25 cellular contexts compared by ENCODE assay signal in genomic region chr2:23503682-23504081, GRCh38.
DNase-seq lines count a peak whose midpoint lies in the region; ATAC-seq and TF ChIP-seq lines count a peak whose summit lies in the region.
"Had no signal": no experiment of that assay in that cellular context is flagged by ENCODE, and none has a peak within 500 bp of the region (broad histone marks: within the 10 kb centered on the region; RNA-seq: fewer than 3 reads in every experiment).

No MANE protein-coding gene starts in this region.

- TF ChIP-seq CTCF in mesothelial cell of epicardium (IDR thresholded peaks at IDR 0.05; ENCODE audit: unreplicated experiment): no peak
- no peak for TF ChIP-seq CTCF in tibial artery (IDR thresholded peaks at IDR 0.05)

- no peaks in the 10 kb centered on the region for H3K9me3 ChIP-seq in tibial artery
- H3K9me3 ChIP-seq: gastrocnemius medialis, HAP-1, MG63, right atrium auricular region had no signal

- intact Hi-C loops in tibial artery (cut with DNase I; ENCODE audit: low total_unique reads): loop anchor here (10.0 kb wide), 1 partner anchor 61 kb away; no protein-coding TSS in a partner anchor

- no peaks in the 10 kb centered on the region for H3K9me3 Mint-ChIP-seq in mesothelial cell of epicardium
- H3K9me3 Mint-ChIP-seq: activated CD4-positive, alpha-beta T cell treated with anti-CD3 and anti-CD28 coated beads, Interleukin-2, amount 10 ng/mL, durations not matched to agents 24 days and 14 days; activated T-helper 1 cell treated with anti-CD3 and anti-CD28 coated beads, Interleukin-12 subunit alpha, Interleukin-12 subunit beta, Interleukin-2, Interleukin-4 antibody, amounts not matched to agents 30 ng/mL and 10 ng/mL and 1 ng/mL, durations not matched to agents 14 hours and 24 hours and 36 hours; CD4-positive, alpha-beta T cell; central memory CD8-positive, alpha-beta T cell; IgD-negative memory B cell had no signal

- H3K27ac ChIP-seq in cingulate gyrus (ENCODE audit: low read depth, low read length) (peak overlapping the region; percentile 0), tibial artery (peak overlapping the region; percentile 45 to 65)
- H3K27ac ChIP-seq: gastrocnemius medialis, right atrium auricular region had no signal

- no peaks in the 10 kb centered on the region for H3K36me3 ChIP-seq in tibial artery
- H3K36me3 ChIP-seq: gastrocnemius medialis, HAP-1, MG63, right atrium auricular region had no signal

- peaks cover 0 to 82% (median 58%) of the 10 kb centered on the region in 4 donors for H3K4me1 ChIP-seq in tibial artery
- H3K4me1 ChIP-seq: HAP-1 had no signal

- no peaks in the 10 kb centered on the region for H3K27me3 Mint-ChIP-seq in mesothelial cell of epicardium (ENCODE audit: low read depth)
- H3K27me3 Mint-ChIP-seq: CD4-positive, alpha-beta T cell had no signal

- H3K4me1 Mint-ChIP-seq in mesothelial cell of epicardium: peaks cover 41% of the 10 kb centered on the region
- H3K4me1 Mint-ChIP-seq: central memory CD8-positive, alpha-beta T cell had no signal

- no peak overlapping the region for H3K4me3 Mint-ChIP-seq in mesothelial cell of epicardium
- H3K4me3 Mint-ChIP-seq: activated CD4-positive, alpha-beta T cell treated with anti-CD3 and anti-CD28 coated beads, Interleukin-2, amount 10 ng/mL, durations not matched to agents 24 days and 14 days; activated CD8-positive, alpha-beta memory T cell treated with anti-CD3 and anti-CD28 coated beads, Interleukin-2, amount 10 ng/mL, durations not matched to agents 7 days and 5 days; activated T-helper 1 cell treated with anti-CD3 and anti-CD28 coated beads, Interleukin-12 subunit alpha, Interleukin-12 subunit beta, Interleukin-2, Interleukin-4 antibody, amounts not matched to agents 30 ng/mL and 10 ng/mL and 1 ng/mL, durations not matched to agents 14 hours and 24 hours and 36 hours; CD4-positive, alpha-beta T cell; central memory CD8-positive, alpha-beta T cell had no signal

- no peaks in the 10 kb centered on the region for H3K27me3 ChIP-seq in tibial artery
- H3K27me3 ChIP-seq: gastrocnemius medialis, MG63, right atrium auricular region had no signal

- peak overlapping the region; percentile 39 for H3K27ac Mint-ChIP-seq in mesothelial cell of epicardium
- H3K27ac Mint-ChIP-seq: activated CD4-positive, alpha-beta T cell treated with anti-CD3 and anti-CD28 coated beads, Interleukin-2, amount 10 ng/mL, durations not matched to agents 24 days and 14 days; activated CD8-positive, alpha-beta memory T cell treated with anti-CD3 and anti-CD28 coated beads, Interleukin-2, amount 10 ng/mL, durations not matched to agents 7 days and 5 days; activated T-helper 1 cell treated with anti-CD3 and anti-CD28 coated beads, Interleukin-12 subunit alpha, Interleukin-12 subunit beta, Interleukin-2, Interleukin-4 antibody, amounts not matched to agents 30 ng/mL and 10 ng/mL and 1 ng/mL, durations not matched to agents 14 hours and 24 hours and 36 hours; CD4-positive, alpha-beta T cell had no signal

- DNase-seq in NCI-H146 treated with DMSO at 0.1 percent for 48 hours (lab: John Stamatoyannopoulos, UW; ENCODE audit: unreplicated experiment) (peak; percentile 20), mesothelial cell of epicardium (ENCODE audit: low spot score in 2 of 2, unreplicated experiment in 2 of 2) (no peak), tibial artery (no peak), NCI-H1417 treated with DMSO at 0.1 percent for 48 hours (lab: John Stamatoyannopoulos, UW) (no peak), T-helper 9 cell (no peak)
- DNase-seq: activated CD4-positive, alpha-beta T cell treated with anti-CD3 and anti-CD28 coated beads, Interleukin-2, amount 10 ng/mL, durations not matched to agents 24 days and 14 days; activated CD8-positive, alpha-beta memory T cell treated with anti-CD3 and anti-CD28 coated beads, Interleukin-2, amount 10 ng/mL, durations not matched to agents 7 days and 5 days; activated naive CD4-positive, alpha-beta T cell treated with anti-CD3 and anti-CD28 coated beads, Interleukin-2, amount 50 U/mL, for 16 hours; CD4-positive, alpha-beta T cell; effector CD8-positive, alpha-beta T cell; gastrocnemius medialis; MG63; NCI-H1417; NCI-H524; Right ventricle myocardium superior; SW 1271 had no signal

- H3K4me3 ChIP-seq in tibial artery: no peak overlapping the region
- H3K4me3 ChIP-seq: gastrocnemius medialis, HAP-1, lung, MG63, right atrium auricular region had no signal

- no peak for ATAC-seq in GM21825 (IDR thresholded peaks at IDR 0.05; ENCODE audit: unreplicated experiment)
- ATAC-seq: activated CD8-positive, alpha-beta memory T cell treated with anti-CD3 and anti-CD28 coated beads, Interleukin-2, amount 10 ng/mL, durations not matched to agents 7 days and 5 days; esophagus mucosa; gastrocnemius medialis had no signal

- no peaks in the 10 kb centered on the region for H3K36me3 Mint-ChIP-seq in mesothelial cell of epicardium
- H3K36me3 Mint-ChIP-seq: activated CD8-positive, alpha-beta memory T cell treated with anti-CD3 and anti-CD28 coated beads, Interleukin-2, amount 10 ng/mL, durations not matched to agents 7 days and 5 days; IgD-negative memory B cell had no signal
